In the genomic region with DNA sequence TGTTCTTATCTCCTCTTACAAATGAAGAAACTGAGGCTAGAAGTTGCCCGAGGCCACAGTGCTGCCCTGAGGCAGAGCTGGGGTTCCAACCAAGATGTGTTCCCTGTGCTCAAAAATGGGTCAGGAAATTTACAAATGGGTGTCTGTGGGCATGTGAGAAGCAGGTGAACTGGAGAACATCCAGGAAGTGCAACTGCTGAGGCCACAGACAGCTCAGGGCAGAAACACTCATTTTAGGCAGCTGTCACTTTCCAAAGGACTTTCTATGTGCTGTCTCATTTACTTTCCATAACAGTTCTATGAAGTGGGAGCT, we compare ENCODE assay signal across 12 cellular contexts. TPM values are rescaled to one million over a fixed set of nuclear protein-coding genes. Genes with fewer than 3 reads are reported as not detected.
A peak's percentile ranks its signal among the peaks of the same experiment; 100 is the strongest.
DNase-seq lines count a peak whose midpoint lies in the region; ATAC-seq and TF ChIP-seq lines count a peak whose summit lies in the region.
"Had no signal": no experiment of that assay in that cellular context is flagged by ENCODE, and none has a peak within 500 bp of the region (broad histone marks: within the 10 kb centered on the region; RNA-seq: fewer than 3 reads in every experiment).

No MANE protein-coding gene starts in this region.

- peak overlapping the region; percentile 19; the same call in 1 of the 2 replicates for H3K9ac ChIP-seq in DND-41 (ENCODE audit: low read depth, low read length)
- no peak overlapping the region for H3K9ac ChIP-seq in neural progenitor cell

- peaks cover 26% of the 10 kb centered on the region for H3F3A ChIP-seq in neural progenitor cell (ENCODE audit: low read depth)

- H3K27ac Mint-ChIP-seq in activated naive CD8-positive, alpha-beta T cell, result no peak overlapping the region
- peak overlapping the region; percentile 99 for H3K27ac Mint-ChIP-seq in neural progenitor cell

- peak overlapping the region; percentile 70 for H3K4me3 Mint-ChIP-seq in activated naive CD8-positive, alpha-beta T cell
- H3K4me3 Mint-ChIP-seq in neural progenitor cell, result peak overlapping the region; percentile 43

- peaks cover 38% of the 10 kb centered on the region for H3K4me1 Mint-ChIP-seq in activated naive CD8-positive, alpha-beta T cell (ENCODE audit: low read depth)
- H3K4me1 Mint-ChIP-seq in neural progenitor cell, result peaks cover 90% of the 10 kb centered on the region

- DNase-seq in DND-41 (peak; percentile 10), M059J (ENCODE audit: low read depth) (peak; percentile 15), neural progenitor cell (ENCODE audit: low spot score) (no peak), omental fat pad (ENCODE audit: low spot score) (no peak), HPDE6-E6E7 (ENCODE audit: extremely low spot score) (no peak)
- DNase-seq: DMS79 had no signal

- no peaks in the 10 kb centered on the region for H3K36me3 Mint-ChIP-seq in activated naive CD8-positive, alpha-beta T cell
- H3K36me3 Mint-ChIP-seq in neural progenitor cell, result peaks cover 4% of the 10 kb centered on the region

- H3K27me3 ChIP-seq in DND-41 (ENCODE audit: insufficient read depth, low read length, poor library complexity) (peaks cover 6% of the 10 kb centered on the region), neural progenitor cell (no peaks in the 10 kb centered on the region)

- H3K9me3 ChIP-seq in DND-41 (ENCODE audit: insufficient read depth, low read length, severe bottlenecking) (no peaks in the 10 kb centered on the region), neural progenitor cell (ENCODE audit: low read depth) (no peaks in the 10 kb centered on the region)

- H3K79me2 ChIP-seq in DND-41 (ENCODE audit: insufficient read depth, low read length) (no peaks in the 10 kb centered on the region), neural progenitor cell (ENCODE audit: low read depth) (no peaks in the 10 kb centered on the region)

- H3K27me3 Mint-ChIP-seq in activated naive CD8-positive, alpha-beta T cell, result no peaks in the 10 kb centered on the region
- peaks cover 21% of the 10 kb centered on the region for H3K27me3 Mint-ChIP-seq in neural progenitor cell (ENCODE audit: insufficient read depth, low read depth)

- no peaks in the 10 kb centered on the region for H3K36me3 ChIP-seq in DND-41 (ENCODE audit: insufficient read depth, low read length)
- H3K36me3 ChIP-seq in neural progenitor cell, result no peaks in the 10 kb centered on the region

- no peak overlapping the region for H2AFZ ChIP-seq in DND-41 (ENCODE audit: low read depth, low read length)
- H2AFZ ChIP-seq in neural progenitor cell (replicated peaks), result no peak overlapping the region

- H4K20me1 ChIP-seq in DND-41 (ENCODE audit: insufficient read depth, low read length) (no peaks in the 10 kb centered on the region), neural progenitor cell (ENCODE audit: low read depth) (no peaks in the 10 kb centered on the region)

- H3K27ac ChIP-seq in DND-41 (ENCODE audit: low read length), result peak overlapping the region; percentile 65
- no peak overlapping the region for H3K27ac ChIP-seq in neural progenitor cell

- H3K9me3 Mint-ChIP-seq in activated naive CD8-positive, alpha-beta T cell (ENCODE audit: low read depth), result no peaks in the 10 kb centered on the region
- peaks cover 3% of the 10 kb centered on the region for H3K9me3 Mint-ChIP-seq in neural progenitor cell

- H3K4me3 ChIP-seq in DND-41 (ENCODE audit: low read depth in 1 of 2, low read length in 2 of 2), result peak overlapping the region in 1 of 2 experiments; percentile 24; a peak in 1 of 4 replicates
- no peak overlapping the region for H3K4me3 ChIP-seq in neural progenitor cell
- H3K4me3 ChIP-seq: K562, skin epidermis had no signal

- H3K4me2 ChIP-seq in DND-41 (ENCODE audit: insufficient read depth, low read length) (peak overlapping the region; percentile 48), neural progenitor cell (no peak overlapping the region)

- H3K4me1 ChIP-seq in DND-41 (ENCODE audit: insufficient read depth, low read length) (peaks cover 40% of the 10 kb centered on the region), neural progenitor cell (peaks cover 71% of the 10 kb centered on the region)

- TF ChIP-seq CTCF in DND-41 (IDR thresholded peaks at IDR 0.05; ENCODE audit: borderline replicate concordance, extremely low read depth, low read length, poor library complexity, severe bottlenecking) (no peak), neural progenitor cell (IDR thresholded peaks at IDR 0.05) (no peak), omental fat pad (IDR thresholded peaks at IDR 0.05) (no peak)

- ATAC-seq in DND-41 (ENCODE audit: insufficient read depth, low read depth) (peak; percentile 39; the same call in 2 of the 3 replicates), HG03159 (IDR thresholded peaks at IDR 0.05; ENCODE audit: unreplicated experiment) (no peak), omental fat pad (ENCODE audit: low FRiP score) (no peak), HG02870 (IDR thresholded peaks at IDR 0.05; ENCODE audit: unreplicated experiment) (no peak)
- ATAC-seq: K562 had no signal

RNA-seq across cellular contexts. Expression of a gene that starts 47.2 kb away (rescaled TPM):
- not detected in 2 replicates for total RNA-seq in M059J (2014; rRNA removed; shearing (Covaris generic))
- total RNA-seq in neural progenitor cell (ENCODE audit: low replicate concordance), result 0.03 TPM in 1 of 2 replicates, not detected in the other
- total RNA-seq in omental fat pad, result under 1 TPM in 2 of 4 donors, not detected in 2; 0.09 to 0.12 TPM
- total RNA-seq: K562, NCI-H460 had no signal

Comparison
In these comparisons a context has a peak if more than half of its experiments do, and no peak if none do; other contexts are left out.
1. DNase-seq: peak in DND-41 (single experiment) and M059J (single experiment); none in neural progenitor cell (single experiment), omental fat pad (single experiment) and HPDE6-E6E7 (single experiment).